In genomic region chr14:99270491-99271287, GRCh38 we compare ENCODE assay signal across 8 cellular contexts. TPM values are rescaled to one million over a fixed set of nuclear protein-coding genes. Genes with fewer than 3 reads are reported as not detected.
DNase-seq lines count a peak whose midpoint lies in the region; ATAC-seq, FAIRE-seq and TF ChIP-seq lines count a peak whose summit lies in the region.

No MANE protein-coding gene starts in this region.

- DNase-seq in A673 (ENCODE audit: low spot score) (peak; percentile 69), HFFc6 (no peak), keratinocyte (ENCODE audit: low read depth, low spot score) (no peak), tibial nerve (ENCODE audit: low spot score in 2 of 2) (no peak), GM19239 (ENCODE audit: insufficient read length, low spot score) (no peak)
- no peak for DNase-seq in activated T-helper 1 cell treated with anti-CD3 and anti-CD28 coated beads, Interleukin-12 subunit alpha, Interleukin-12 subunit beta, Interleukin-2, Interleukin-4 antibody, amounts not matched to agents 30 ng/mL and 10 ng/mL and 1 ng/mL, durations not matched to agents 14 hours and 24 hours and 36 hours (ENCODE audit: low spot score)

- intact Hi-C loops in A673 (cut with micrococcal nuclease; ENCODE audit: unreplicated experiment): loop anchor here (5.0 kb wide), 3 partner anchors 773 to 1858 kb away; no protein-coding TSS in a partner anchor
- intact Hi-C loops in activated T-helper 1 cell treated with anti-CD3 and anti-CD28 coated beads, Interleukin-12 subunit alpha, Interleukin-12 subunit beta, Interleukin-2, Interleukin-4 antibody, amounts not matched to agents 30 ng/mL and 10 ng/mL and 1 ng/mL, durations not matched to agents 14 hours and 24 hours and 36 hours (cut with micrococcal nuclease): loop anchor here (5.0 kb wide), 4 partner anchors 332 to 1648 kb away; partner anchors contain the start of gene CCDC85C

- no peaks in the 10 kb centered on the region for H3K9me3 Mint-ChIP-seq in HFFc6
- no peaks in the 10 kb centered on the region for H3K9me3 Mint-ChIP-seq in activated T-helper 1 cell treated with anti-CD3 and anti-CD28 coated beads, Interleukin-12 subunit alpha, Interleukin-12 subunit beta, Interleukin-2, Interleukin-4 antibody, amounts not matched to agents 30 ng/mL and 10 ng/mL and 1 ng/mL, durations not matched to agents 14 hours and 24 hours and 36 hours

- peak overlapping the region; percentile 93 for H3K27ac ChIP-seq in A673 (ENCODE audit: low read depth, low read length, poor library complexity, severe bottlenecking)
- H3K27ac ChIP-seq in keratinocyte (ENCODE audit: control insufficient read depth, insufficient read depth, low read length): peak overlapping the region; percentile 77
- H3K27ac ChIP-seq in tibial nerve: peak overlapping the region in 1 of 4 donors; percentile 74

- H3K4me3 ChIP-seq in A673 (ENCODE audit: low read depth, low read length, poor library complexity, severe bottlenecking) (peak overlapping the region; percentile 85), keratinocyte (ENCODE audit: control insufficient read depth in 2 of 3, extremely low read depth in 1 of 3, insufficient read depth in 2 of 3, low read depth in 1 of 3, low read length in 3 of 3) (peak overlapping the region; percentile 74 to 91 (median 86)), tibial nerve (peak overlapping the region in 3 of 4 donors; percentile 7 to 47 (median 44))

- CTCF ChIA-PET in A673 (lab: Charles Lee): no interaction called here

- peaks cover 60% of the 10 kb centered on the region for H3K79me2 ChIP-seq in keratinocyte (ENCODE audit: control insufficient read depth, insufficient read depth, low read length)

- no peak for FAIRE-seq in keratinocyte (lab: Jason Lieb, UNC)
- FAIRE-seq in GM19239 (lab: Jason Lieb, UNC): no peak

- H3K9me1 ChIP-seq in keratinocyte (ENCODE audit: control insufficient read depth, extremely low read depth, insufficient read depth, low read length): no peaks in the 10 kb centered on the region

- no peak for TF ChIP-seq POLR2A in tibial nerve (IDR thresholded peaks at IDR 0.05)

- H3K27me3 ChIP-seq in A673 (replicated peaks; ENCODE audit: insufficient read depth, low read depth, low read length, poor library complexity) (no peaks in the 10 kb centered on the region), keratinocyte (ENCODE audit: control insufficient read depth, extremely low read depth, insufficient read depth, low read length) (peaks cover 7% of the 10 kb centered on the region), tibial nerve (peaks cover 0 to 96% of the 10 kb centered on the region in 2 donors)

- peaks cover 4% of the 10 kb centered on the region for H3K36me3 ChIP-seq in A673 (ENCODE audit: insufficient read depth, low read length, poor library complexity, severe bottlenecking)
- H3K36me3 ChIP-seq in keratinocyte (ENCODE audit: control insufficient read depth in 2 of 2, extremely low read depth in 1 of 2, insufficient read depth in 2 of 2, low read length in 2 of 2): no peaks in the 10 kb centered on the region
- no peaks in the 10 kb centered on the region for H3K36me3 ChIP-seq in tibial nerve

- H2AFZ ChIP-seq in keratinocyte (ENCODE audit: control insufficient read depth, low read length): no peak overlapping the region

- dilution Hi-C loops in keratinocyte (cut with MboI; ENCODE audit: extremely low pct_ligation_motif_present, low sequenced_read_pairs): no loop called here

- H3K4me2 ChIP-seq in keratinocyte (ENCODE audit: control insufficient read depth, extremely low read depth, insufficient read depth, low read depth, low read length): peak overlapping the region; percentile 86

- H3K36me3 Mint-ChIP-seq in HFFc6 (ENCODE audit: low read depth): no peaks in the 10 kb centered on the region
- H3K36me3 Mint-ChIP-seq in activated T-helper 1 cell treated with anti-CD3 and anti-CD28 coated beads, Interleukin-12 subunit alpha, Interleukin-12 subunit beta, Interleukin-2, Interleukin-4 antibody, amounts not matched to agents 30 ng/mL and 10 ng/mL and 1 ng/mL, durations not matched to agents 14 hours and 24 hours and 36 hours (ENCODE audit: low read depth): peaks cover 14% of the 10 kb centered on the region

- no peak for TF ChIP-seq CTCF in A673 (conservative IDR thresholded peaks at IDR 0.05; ENCODE audit: low read depth, low read length)
- TF ChIP-seq CTCF in HFFc6 (IDR thresholded peaks at IDR 0.05): no peak
- no peak for TF ChIP-seq CTCF in keratinocyte (optimal IDR thresholded peaks at IDR 0.05 in 1 of 3, IDR thresholded peaks at IDR 0.05 in 1 of 3, conservative IDR thresholded peaks at IDR 0.05 in 1 of 3; ENCODE audit: extremely low read depth in 1 of 3, insufficient read depth in 2 of 3, low read length in 3 of 3)
- TF ChIP-seq CTCF in tibial nerve (IDR thresholded peaks at IDR 0.05): no peak

- no peaks in the 10 kb centered on the region for H3K9me3 ChIP-seq in A673 (ENCODE audit: low read depth, low read length, poor library complexity, severe bottlenecking)
- no peaks in the 10 kb centered on the region for H3K9me3 ChIP-seq in keratinocyte (ENCODE audit: control insufficient read depth, low read depth, low read length)
- no peaks in the 10 kb centered on the region for H3K9me3 ChIP-seq in tibial nerve

- no peak for TF ChIP-seq EP300 in tibial nerve (IDR thresholded peaks at IDR 0.05)

- peaks cover 37% of the 10 kb centered on the region for H3K27me3 Mint-ChIP-seq in HFFc6 (ENCODE audit: insufficient read depth)
- H3K27me3 Mint-ChIP-seq in activated T-helper 1 cell treated with anti-CD3 and anti-CD28 coated beads, Interleukin-12 subunit alpha, Interleukin-12 subunit beta, Interleukin-2, Interleukin-4 antibody, amounts not matched to agents 30 ng/mL and 10 ng/mL and 1 ng/mL, durations not matched to agents 14 hours and 24 hours and 36 hours (ENCODE audit: insufficient read depth): peaks cover 4% of the 10 kb centered on the region

- H3K4me1 Mint-ChIP-seq in HFFc6 (ENCODE audit: low read depth): peaks cover 39% of the 10 kb centered on the region
- peaks cover 47% of the 10 kb centered on the region for H3K4me1 Mint-ChIP-seq in activated T-helper 1 cell treated with anti-CD3 and anti-CD28 coated beads, Interleukin-12 subunit alpha, Interleukin-12 subunit beta, Interleukin-2, Interleukin-4 antibody, amounts not matched to agents 30 ng/mL and 10 ng/mL and 1 ng/mL, durations not matched to agents 14 hours and 24 hours and 36 hours (ENCODE audit: low read depth)

- no TSS peak for BruUV-seq in A673 (replicated peaks; lab: Mats Ljungman, UMichigan)

- H3K4me1 ChIP-seq in A673 (ENCODE audit: insufficient read depth, low read length, poor library complexity, severe bottlenecking): peaks cover 39% of the 10 kb centered on the region
- H3K4me1 ChIP-seq in keratinocyte (ENCODE audit: control insufficient read depth, extremely low read depth, insufficient read depth, low read length): peaks cover 30% of the 10 kb centered on the region
- peaks cover 0 to 68% (median 26%) of the 10 kb centered on the region in 4 donors for H3K4me1 ChIP-seq in tibial nerve

- POLR2A ChIA-PET in A673 (lab: Charles Lee; ENCODE audit: low non-redundant PET): no interaction called here

- H3K4me3 Mint-ChIP-seq in HFFc6: peak overlapping the region; percentile 83; the same call in 1 of the 2 replicates
- H3K4me3 Mint-ChIP-seq in activated T-helper 1 cell treated with anti-CD3 and anti-CD28 coated beads, Interleukin-12 subunit alpha, Interleukin-12 subunit beta, Interleukin-2, Interleukin-4 antibody, amounts not matched to agents 30 ng/mL and 10 ng/mL and 1 ng/mL, durations not matched to agents 14 hours and 24 hours and 36 hours: peak overlapping the region; percentile 99

- 1% methylated on average over 72 to 74 of the region's 84 CpGs for WGBS in tibial nerve, 2 donors

- ATAC-seq in HG03460 (IDR thresholded peaks at IDR 0.05; ENCODE audit: unreplicated experiment): no peak
- no peak for ATAC-seq in HG02642 (IDR thresholded peaks at IDR 0.05; ENCODE audit: poor library complexity, unreplicated experiment)

- H3K27ac Mint-ChIP-seq in HFFc6: no peak overlapping the region
- H3K27ac Mint-ChIP-seq in activated T-helper 1 cell treated with anti-CD3 and anti-CD28 coated beads, Interleukin-12 subunit alpha, Interleukin-12 subunit beta, Interleukin-2, Interleukin-4 antibody, amounts not matched to agents 30 ng/mL and 10 ng/mL and 1 ng/mL, durations not matched to agents 14 hours and 24 hours and 36 hours: no peak overlapping the region

- H3K9ac ChIP-seq in keratinocyte (ENCODE audit: control insufficient read depth, extremely low read depth, insufficient read depth, low read length): peak overlapping the region; percentile 90

- no peaks in the 10 kb centered on the region for H4K20me1 ChIP-seq in keratinocyte (ENCODE audit: control insufficient read depth, extremely low read depth, insufficient read depth, low read length)

RNA-seq across cellular contexts. Expression of gene BCL11B, which starts 1.3 kb away (rescaled TPM):
- total RNA-seq in A673 (2021) (80.6 and 81.3 TPM in 2 replicates), tibial nerve (under 1 TPM; 0.21 to 0.78 (median 0.26) TPM)
- under 1 TPM in 4 of 6 experiments, not detected in 2; 0.06 to 0.14 (median 0.10) TPM for total RNA-seq in HFFc6 (2021; fragmentation: NEBNext Ultra II Directional; extraction: Animal tissue kit (Norgen Biotek cat#: 25700))
- total RNA-seq in activated T-helper 1 cell treated with anti-CD3 and anti-CD28 coated beads, Interleukin-12 subunit alpha, Interleukin-12 subunit beta, Interleukin-2, Interleukin-4 antibody, amounts not matched to agents 30 ng/mL and 10 ng/mL and 1 ng/mL, durations not matched to agents 14 hours and 24 hours and 36 hours: 43.5 and 45.4 TPM in 2 replicates
- polyA plus RNA-seq in keratinocyte: 3.6 to 6.4 TPM (median 5.2 TPM) in 3 replicates
- 2.3 TPM for polyA plus RNA-seq in keratinocyte (2011; ENCODE audit: low read depth)
- 2.6 and 3.0 TPM in 2 replicates for polyA plus RNA-seq in keratinocyte (2011; cell fraction: cytosol; rRNA removed)
- polyA plus RNA-seq in keratinocyte (2011; cell fraction: nucleus; rRNA removed): 10.9 and 11.1 TPM in 2 replicates
- polyA plus RNA-seq in keratinocyte (2012; ENCODE audit: low replicate concordance): 3.9 and 7.8 TPM in 2 replicates
- 6.5 to 9.3 TPM (median 8.7 TPM) in 3 replicates for polyA minus RNA-seq in keratinocyte
- polyA minus RNA-seq in keratinocyte (2011; cell fraction: cytosol; rRNA and poly(A)+ RNA removed): 9.4 TPM
- 17.1 and 20.4 TPM in 2 replicates for polyA minus RNA-seq in keratinocyte (2011; cell fraction: nucleus; rRNA and poly(A)+ RNA removed)

Comparison
In these comparisons a context has a peak if more than half of its experiments do, and no peak if none do; other contexts are left out.
1. RNA of gene BCL11B, which starts 1.3 kb away (total RNA-seq): 80.6 to 81.3 TPM in A673 and 43.5 to 45.4 TPM in activated T-helper 1 cell treated with anti-CD3 and anti-CD28 coated beads, Interleukin-12 subunit alpha, Interleukin-12 subunit beta, Interleukin-2, Interleukin-4 antibody, amounts not matched to agents 30 ng/mL and 10 ng/mL and 1 ng/mL, durations not matched to agents 14 hours and 24 hours and 36 hours; 0.21 to 0.78 TPM in tibial nerve and 0.06 to 0.14 TPM in HFFc6; every median in the first group is over 10 times any median in the second.
2. Peak in every context shown above with its lines, with median percentiles within 50 percentile points of each other: H3K4me3 ChIP-seq.